12 cellular contexts compared by ENCODE assay signal in the genomic region with DNA sequence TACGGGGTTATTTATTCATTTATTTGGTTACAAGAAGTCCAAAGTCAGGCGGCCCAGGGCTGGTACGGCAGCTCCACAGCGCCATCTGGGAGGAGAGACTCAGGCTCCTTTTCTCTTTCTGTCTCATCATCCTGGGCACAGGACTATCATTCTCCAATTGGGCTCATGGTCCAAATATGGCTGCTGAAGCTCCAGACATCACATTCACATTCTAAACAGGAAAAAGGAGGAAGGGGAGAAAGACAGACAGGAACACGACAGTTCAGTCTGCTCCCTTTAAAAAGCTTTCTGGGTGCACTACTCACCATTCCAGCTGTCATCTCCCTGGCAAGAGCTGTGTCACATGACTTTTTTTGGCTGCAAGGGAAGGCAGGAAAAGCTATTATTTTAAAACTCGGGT.
DNase-seq lines count a peak whose midpoint lies in the region; FAIRE-seq and TF ChIP-seq lines count a peak whose summit lies in the region.
"Had no signal": no experiment of that assay in that cellular context is flagged by ENCODE, and none has a peak within 500 bp of the region (broad histone marks: within the 10 kb centered on the region; RNA-seq: fewer than 3 reads in every experiment).

No MANE protein-coding gene starts in this region.

- H3K9me3 ChIP-seq in H1 (ENCODE audit: insufficient read depth in 2 of 2, low read depth in 1 of 2, low read length in 1 of 2) (peaks cover 20 to 28% of the 10 kb centered on the region in 2 experiments), small intestine (ENCODE audit: control insufficient read depth, low read depth) (no peaks in the 10 kb centered on the region)

- peak; percentile 61 to 71; a peak in 3 of 4 replicates for TF ChIP-seq RAD21 in H1 (IDR thresholded peaks at IDR 0.05 in 1 of 2, conservative IDR thresholded peaks at IDR 0.05 in 1 of 2; ENCODE audit: low read depth in 2 of 2, low read length in 2 of 2)

- in situ Hi-C loops in GM13977 (cut with MboI; ENCODE audit: low pct_unique_long_range_greater_than_20kb, low sequenced_read_pairs, unreplicated experiment) = loop anchor here (25.0 kb wide), 1 partner anchor 237 kb away; no protein-coding TSS in a partner anchor

- TF ChIP-seq CTCF in GM13977 (IDR thresholded peaks at IDR 0.05; ENCODE audit: extremely low read depth, insufficient read depth, missing control alignments) (peak; percentile 32), NB4 (IDR thresholded peaks at IDR 0.05; ENCODE audit: low read depth, low read length) (peak; percentile 35), H1 (IDR thresholded peaks at IDR 0.05; ENCODE audit: control extremely low read depth in 1 of 3, insufficient read depth in 1 of 3, low read depth in 1 of 3, low read length in 3 of 3) (peak; percentile 42 to 60 (median 59)), type B pancreatic cell (conservative IDR thresholded peaks at IDR 0.05) (no peak)

- H2BK5ac ChIP-seq in H1 (ENCODE audit: low read depth, low read length) = no peak overlapping the region

- H3K79me2 ChIP-seq in H1 (ENCODE audit: control insufficient read depth in 1 of 2, insufficient read depth in 2 of 2, low read length in 2 of 2) = no peaks in the 10 kb centered on the region

- TF ChIP-seq EP300 in H1 (IDR thresholded peaks at IDR 0.05; ENCODE audit: borderline replicate concordance in 1 of 2, low read depth in 2 of 2, low read length in 2 of 2) = no peak

- no peak for DNase-seq in GM13977 (ENCODE audit: low spot score)
- no peak for DNase-seq in NB4 (ENCODE audit: low read depth)
- DNase-seq in H1 (ENCODE audit: low read depth in 1 of 2, low spot score in 2 of 2) = peak in 1 of 2 experiments; percentile 59
- peak; percentile 22 for DNase-seq in small intestine
- no peak for DNase-seq in type B pancreatic cell (ENCODE audit: extremely low spot score, unreplicated experiment)
- no peak for DNase-seq in NCI-H748 treated with DMSO at 0.1 percent for 48 hours (lab: John Stamatoyannopoulos, UW)
- no peak for DNase-seq in activated CD4-positive, alpha-beta T cell treated with anti-CD3 and anti-CD28 coated beads for 48 hours
- DNase-seq: COR-L47, naive B cell, NCI-H1436 treated with DMSO at 0.1 percent for 48 hours, right cardiac atrium had no signal

- H3K4ac ChIP-seq in H1 (replicated peaks; ENCODE audit: insufficient read length, low read depth, low read length) = no peak overlapping the region

- H3K9ac ChIP-seq in H1 (replicated peaks in 1 of 4; ENCODE audit: extremely low read depth in 1 of 4, low read depth in 3 of 4, low read length in 3 of 4) = no peak overlapping the region

- H3K36me3 Mint-ChIP-seq in type B pancreatic cell = no peaks in the 10 kb centered on the region

- no peak overlapping the region for H3K4me3 ChIP-seq in NB4 (ENCODE audit: low read depth, low read length)
- no peak overlapping the region for H3K4me3 ChIP-seq in H1 (ENCODE audit: extremely low read depth in 1 of 4, insufficient read depth in 2 of 4, low read depth in 3 of 4, low read length in 4 of 4)
- H3K4me3 ChIP-seq in small intestine (ENCODE audit: low read depth in 1 of 2, low read length in 2 of 2) = no peak overlapping the region
- H3K4me3 ChIP-seq: SJSA1 had no signal

- H3K23ac ChIP-seq in H1 (ENCODE audit: insufficient read length) = no peak overlapping the region

- no peak overlapping the region for H4K91ac ChIP-seq in H1 (replicated peaks; ENCODE audit: insufficient read length, low read length)

- no peak overlapping the region for H3K18ac ChIP-seq in H1 (ENCODE audit: extremely low read depth, low read length)

- no peaks in the 10 kb centered on the region for H3K23me2 ChIP-seq in H1 (ENCODE audit: low read depth, low read length)

- 84% methylated on average over 6 of the region's 6 CpGs; no CpG with 5 or more reads in 1 of the 2 experiments for WGBS in H1 (ENCODE audit: extremely low coverage in 1 of 2, insufficient coverage in 1 of 2, insufficient read length in 1 of 2, insufficient replicate concordance in 2 of 2, low coverage in 1 of 2, low lambda C conversion rate in 2 of 2, missing lambda C conversion rate in 1 of 2), 2 experiments
- WGBS in small intestine, 3 donors = 52 to 73% (median 58%) methylated on average over 6 of the region's 6 CpGs

- H4K5ac ChIP-seq in H1 (ENCODE audit: insufficient read length, low read depth, low read length) = no peak overlapping the region

- H3K4me2 ChIP-seq in H1 (ENCODE audit: insufficient read depth in 1 of 2, low read depth in 2 of 2, low read length in 2 of 2) = no peak overlapping the region

- H3K4me1 ChIP-seq in H1 (replicated peaks in 1 of 4; ENCODE audit: control insufficient read depth in 3 of 4, insufficient read depth in 4 of 4, low read length in 3 of 4) (no peaks in the 10 kb centered on the region), small intestine (ENCODE audit: control insufficient read depth in 2 of 2, insufficient read depth in 1 of 2, low read depth in 1 of 2, low read length in 1 of 2) (no peaks in the 10 kb centered on the region)
- H3K4me1 ChIP-seq: SJSA1 had no signal

- no peak overlapping the region for H3K4me3 Mint-ChIP-seq in type B pancreatic cell
- H3K4me3 Mint-ChIP-seq: naive B cell had no signal

- H2BK20ac ChIP-seq in H1 (ENCODE audit: low read length) = no peak overlapping the region

- H3K27ac Mint-ChIP-seq in type B pancreatic cell = no peak overlapping the region
- H3K27ac Mint-ChIP-seq: naive B cell had no signal

- H4K8ac ChIP-seq in H1 (ENCODE audit: extremely low read depth, insufficient read depth, low read length) = no peak overlapping the region

- H4K20me1 ChIP-seq in H1 (replicated peaks in 1 of 2; ENCODE audit: control insufficient read depth in 1 of 2, insufficient read depth in 2 of 2, low read length in 2 of 2) = no peaks in the 10 kb centered on the region

- no peak overlapping the region for H2BK12ac ChIP-seq in H1 (ENCODE audit: low read depth, low read length)

- H3K14ac ChIP-seq in H1 (ENCODE audit: insufficient read length) = no peak overlapping the region

- H3K27me3 ChIP-seq in H1 (replicated peaks in 1 of 4; ENCODE audit: control insufficient read depth in 3 of 4, extremely low read depth in 1 of 4, insufficient read depth in 3 of 4, low read length in 3 of 4) (no peaks in the 10 kb centered on the region), small intestine (ENCODE audit: control insufficient read depth in 2 of 2, insufficient read depth in 2 of 2, low read length in 2 of 2) (peaks cover 0 to 3% of the 10 kb centered on the region in 2 donors)

- H3K36me3 ChIP-seq in H1 (ENCODE audit: control insufficient read depth in 2 of 4, insufficient read depth in 4 of 4, low read length in 3 of 4) = no peaks in the 10 kb centered on the region; a peak in 1 of 8 replicates
- H3K36me3 ChIP-seq in small intestine (ENCODE audit: control insufficient read depth in 2 of 2, insufficient read depth in 2 of 2, low read length in 2 of 2) = no peaks in the 10 kb centered on the region
- H3K36me3 ChIP-seq: SJSA1 had no signal

- H3K27me3 Mint-ChIP-seq in type B pancreatic cell = peaks cover 6% of the 10 kb centered on the region

- peaks cover 7% of the 10 kb centered on the region for H3K4me1 Mint-ChIP-seq in type B pancreatic cell (ENCODE audit: unreplicated experiment)
- H3K4me1 Mint-ChIP-seq: naive B cell had no signal

- no peaks in the 10 kb centered on the region for H3K79me1 ChIP-seq in H1 (ENCODE audit: low read depth, low read length)

- CTCF ChIA-PET in H1 (lab: Charles Lee; ENCODE audit: partially characterized antibody) = interaction anchor here (0.6 to 10.0 kb wide), 22 partner anchors 10 to 233 kb away, joined by 3 to 132 read pairs (median 4); no protein-coding TSS in a partner anchor

- POLR2A ChIA-PET in H1 (lab: Charles Lee; ENCODE audit: partially characterized antibody) = interaction anchor here (1.1 to 1.4 kb wide), 2 partner anchors 12 to 14 kb away, joined by 3 read pairs; no protein-coding TSS in a partner anchor

- H3K27ac ChIP-seq in H1 (ENCODE audit: low read depth, low read length) = no peak overlapping the region
- H3K27ac ChIP-seq in small intestine (ENCODE audit: low read depth in 1 of 2, low read length in 1 of 2) = no peak overlapping the region
- H3K27ac ChIP-seq: SJSA1 had no signal

- peaks cover 10% of the 10 kb centered on the region for H3K9me3 Mint-ChIP-seq in type B pancreatic cell

- TF ChIP-seq POLR2A in NB4 (IDR thresholded peaks at IDR 0.05; ENCODE audit: extremely low read depth, insufficient read length) (no peak), H1 (IDR thresholded peaks at IDR 0.05; ENCODE audit: control extremely low read depth in 1 of 2, low read depth in 2 of 2, low read length in 2 of 2) (no peak)

- no peak overlapping the region for H3K56ac ChIP-seq in H1 (replicated peaks; ENCODE audit: insufficient read length, low read depth, low read length)

- H2BK15ac ChIP-seq in H1 (ENCODE audit: low read length) = no peak overlapping the region

- no peak overlapping the region for H2BK120ac ChIP-seq in H1 (replicated peaks; ENCODE audit: low read depth, low read length)

- H2AK5ac ChIP-seq in H1 (ENCODE audit: low read depth, low read length) = no peak overlapping the region

- no peak for FAIRE-seq in H1 (lab: Jason Lieb, UNC)
- no peak for FAIRE-seq in small intestine (lab: Jason Lieb, UNC)

- no peak overlapping the region for H2AFZ ChIP-seq in H1 (ENCODE audit: low read length)

TF ChIP-seq in H1, 55 proteins besides CTCF, POLR2A, EP300 and RAD21:
- TF ChIP-seq NANOG (IDR thresholded peaks at IDR 0.05; ENCODE audit: insufficient read depth, low read depth, low read length, poor library complexity, severe bottlenecking) = no peak
- no peak for TF ChIP-seq SP1 (IDR thresholded peaks at IDR 0.05; ENCODE audit: low read depth, low read length)
- no peak for TF ChIP-seq RXRA (IDR thresholded peaks at IDR 0.05; ENCODE audit: insufficient read depth, low read depth, low read length)
- no peak for TF ChIP-seq ZNF274 (IDR thresholded peaks at IDR 0.05; ENCODE audit: borderline replicate concordance, extremely low read depth, low read length)
- no peak for TF ChIP-seq SP4 (IDR thresholded peaks at IDR 0.05; ENCODE audit: low read length)
- no peak for TF ChIP-seq TBP (IDR thresholded peaks at IDR 0.05; ENCODE audit: low read depth, low read length)
- peak; percentile 90 for TF ChIP-seq KDM1A (IDR thresholded peaks at IDR 0.05; ENCODE audit: borderline replicate concordance, low read length)
- TF ChIP-seq SP2 (IDR thresholded peaks at IDR 0.05; ENCODE audit: low read length) = no peak
- TF ChIP-seq YY1 (IDR thresholded peaks at IDR 0.05; ENCODE audit: low read depth, low read length) = 0 out of 2 replicates have a peak, but pooled peaks have one; percentile 17
